In the genomic region with DNA sequence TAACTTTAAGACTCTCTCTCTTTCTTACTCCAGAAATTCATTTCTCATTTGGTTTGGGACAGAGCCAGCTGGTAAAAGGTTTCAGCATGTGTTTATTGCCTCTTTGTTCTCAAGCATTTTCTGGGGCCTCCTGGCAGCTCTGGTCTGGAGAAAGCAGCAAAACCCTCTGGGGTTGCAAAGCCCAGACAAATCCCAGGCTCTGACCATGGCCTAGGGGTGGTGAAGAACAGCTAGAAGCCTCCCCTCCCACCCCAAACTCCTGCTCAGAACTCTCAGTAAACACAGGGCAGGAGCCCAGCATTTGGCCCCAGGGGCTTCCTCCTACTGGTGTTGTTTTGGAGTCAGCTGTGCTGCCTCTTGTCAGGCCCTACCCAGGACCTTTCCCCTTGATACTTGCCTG, we compare ENCODE assay signal across 10 cellular contexts.
DNase-seq lines count a peak whose midpoint lies in the region; ATAC-seq and TF ChIP-seq lines count a peak whose summit lies in the region.
"Had no signal": no experiment of that assay in that cellular context is flagged by ENCODE, and none has a peak within 500 bp of the region (broad histone marks: within the 10 kb centered on the region; RNA-seq: fewer than 3 reads in every experiment).

No MANE protein-coding gene starts in this region.

- in situ Hi-C loops in Panc1 (cut with HindIII; ENCODE audit: low pct_unique_long_range_greater_than_20kb, low sequenced_read_pairs) = no loop called here

- H2AFZ ChIP-seq in Karpas-422 (ENCODE audit: low read length) = no peak overlapping the region

- TF ChIP-seq CTCF in AG04450 (IDR thresholded peaks at IDR 0.05; ENCODE audit: low read depth, low read length) (no peak), Panc1 (IDR thresholded peaks at IDR 0.05) (no peak), esophagus squamous epithelium (IDR thresholded peaks at IDR 0.05) (no peak), omental fat pad (IDR thresholded peaks at IDR 0.05) (no peak)

- intact Hi-C loops in Panc1 (cut with micrococcal nuclease; ENCODE audit: unreplicated experiment) (no loop called here), esophagus squamous epithelium (cut with DNase I) (no loop called here)

- no peak overlapping the region for H3K4me3 ChIP-seq in AG04450 (ENCODE audit: low read depth, low read length)
- H3K4me3 ChIP-seq in Panc1 (ENCODE audit: low read depth in 2 of 2, low read length in 2 of 2) = no peak overlapping the region
- H3K4me3 ChIP-seq in esophagus squamous epithelium = no peak overlapping the region
- H3K4me3 ChIP-seq in Karpas-422 (ENCODE audit: low read length) = no peak overlapping the region

- CTCF ChIA-PET in AG04450 (lab: Charles Lee) (no interaction called here), Panc1 (lab: Charles Lee) (interaction anchor here (0.6 kb wide), 1 partner anchor 58 kb away, joined by 3 read pairs; no protein-coding TSS in a partner anchor)

- TF ChIP-seq POLR2A in esophagus squamous epithelium (IDR thresholded peaks at IDR 0.05) = no peak

- ATAC-seq in Panc1 (0 out of 2 replicates have a peak, but pooled peaks have one; percentile 26), omental fat pad (ENCODE audit: low FRiP score) (peak; percentile 55), GM19023 (IDR thresholded peaks at IDR 0.05; ENCODE audit: unreplicated experiment) (no peak)
- ATAC-seq: activated naive CD4-positive, alpha-beta T cell treated with anti-CD3 and anti-CD28 coated beads, Interleukin-2, amount 50 U/mL, for 72 hours had no signal

- POLR2A ChIA-PET in AG04450 (lab: Yijun Ruan, JAX) = interaction anchor here (1.1 to 1.2 kb wide), 2 partner anchors 186 to 187 kb away, joined by 3 to 5 read pairs; no protein-coding TSS in a partner anchor
- POLR2A ChIA-PET in Panc1 (lab: Charles Lee) = interaction anchor here (0.5 kb wide), 1 partner anchor 72 kb away, joined by 3 read pairs; no protein-coding TSS in a partner anchor

- no peaks in the 10 kb centered on the region for H4K20me1 ChIP-seq in Karpas-422 (ENCODE audit: insufficient read depth, low read depth, low read length)

- DNase-seq in AG04450 (ENCODE audit: low read depth, low spot score) = peak; percentile 47
- DNase-seq in Panc1 (ENCODE audit: low read depth, low spot score) = no peak
- no peak for DNase-seq in esophagus squamous epithelium (lab: John Stamatoyannopoulos, UW)
- DNase-seq in omental fat pad (ENCODE audit: low spot score) = no peak
- DNase-seq in NCI-H1048 (lab: John Stamatoyannopoulos, UW) = no peak
- no peak for DNase-seq in medulla oblongata (ENCODE audit: extremely low spot score)
- DNase-seq in Karpas-422 = no peak
- DNase-seq: NCI-H2171 had no signal

- no peaks in the 10 kb centered on the region for H3K9me3 ChIP-seq in AG04450 (ENCODE audit: control insufficient read depth, insufficient read depth, low read length)
- H3K9me3 ChIP-seq in Panc1 (ENCODE audit: control insufficient read depth, insufficient read depth, low read depth, low read length) = no peaks in the 10 kb centered on the region
- no peaks in the 10 kb centered on the region for H3K9me3 ChIP-seq in esophagus squamous epithelium
- no peaks in the 10 kb centered on the region for H3K9me3 ChIP-seq in Karpas-422 (ENCODE audit: low read length)

- H3K4me1 ChIP-seq in Panc1 (ENCODE audit: control insufficient read depth, insufficient read depth, low read length) (no peaks in the 10 kb centered on the region), esophagus squamous epithelium (peaks cover 0 to 11% (median 8%) of the 10 kb centered on the region in 3 donors), Karpas-422 (ENCODE audit: low read length) (peaks cover 3% of the 10 kb centered on the region; the same call in 1 of the 2 replicates)

- no TSS peak for BruUV-seq in Panc1 (replicated peaks; lab: Mats Ljungman, UMichigan)

- H3K9me2 ChIP-seq in Karpas-422 (replicated peaks; ENCODE audit: insufficient read depth, low read length) = no peaks in the 10 kb centered on the region

- H3K79me2 ChIP-seq in Karpas-422 (ENCODE audit: low read length) = no peaks in the 10 kb centered on the region

- H3K27ac ChIP-seq in AG04450 (ENCODE audit: low read depth, low read length) = peak overlapping the region; percentile 58
- H3K27ac ChIP-seq in Panc1 (ENCODE audit: low read length) = no peak overlapping the region
- peak overlapping the region; percentile 39 to 80 (median 72) for H3K27ac ChIP-seq in esophagus squamous epithelium
- H3K27ac ChIP-seq in Karpas-422 (ENCODE audit: low read length) = no peak overlapping the region

- H3K36me3 ChIP-seq in Panc1 (ENCODE audit: control insufficient read depth, insufficient read depth, low read length) = no peaks in the 10 kb centered on the region
- no peaks in the 10 kb centered on the region for H3K36me3 ChIP-seq in esophagus squamous epithelium
- H3K36me3 ChIP-seq in Karpas-422 (ENCODE audit: insufficient read depth, low read length) = no peaks in the 10 kb centered on the region

- no peak overlapping the region for H3K9ac ChIP-seq in Karpas-422 (ENCODE audit: low read length)

- no peak overlapping the region for H3K4me2 ChIP-seq in Karpas-422 (ENCODE audit: low read depth, low read length, poor library complexity, severe bottlenecking)

- H3K27me3 ChIP-seq in AG04450 (ENCODE audit: control insufficient read depth, insufficient read depth, low read length) (no peaks in the 10 kb centered on the region), Panc1 (ENCODE audit: control insufficient read depth, insufficient read depth, low read length) (no peaks in the 10 kb centered on the region), esophagus squamous epithelium (no peaks in the 10 kb centered on the region), Karpas-422 (ENCODE audit: low read length) (no peaks in the 10 kb centered on the region)

Comparison
In these comparisons a context has a peak if more than half of its experiments do, and no peak if none do; other contexts are left out.
1. H3K27ac ChIP-seq: peak in AG04450 (single experiment) and esophagus squamous epithelium (4 of 4); none in Panc1 (single experiment) and Karpas-422 (single experiment).